8 cellular contexts compared by ENCODE assay signal in genomic region chr2:224646242-224646846, GRCh38.
DNase-seq lines count a peak whose midpoint lies in the region; ATAC-seq and TF ChIP-seq lines count a peak whose summit lies in the region.

No MANE protein-coding gene starts in this region.

- peak; percentile 51 for ATAC-seq in GM21717 (IDR thresholded peaks at IDR 0.05; ENCODE audit: unreplicated experiment)

- H3K27ac Mint-ChIP-seq in chondrocyte (ENCODE audit: unreplicated experiment), result no peak overlapping the region
- no peak overlapping the region for H3K27ac Mint-ChIP-seq in nephron

- H3K4me3 Mint-ChIP-seq in chondrocyte (ENCODE audit: unreplicated experiment), result no peak overlapping the region
- no peak overlapping the region for H3K4me3 Mint-ChIP-seq in nephron

- DNase-seq in activated gamma-delta T cell treated with Interleukin-2 at 50 U/mL for 16 hours (peak; percentile 9), activated gamma-delta T cell (lab: John Stamatoyannopoulos, UW) (no peak), NCI-H460 (ENCODE audit: extremely low read depth, low read depth) (peak; percentile 15), chondrocyte (ENCODE audit: low spot score) (no peak), A172 (ENCODE audit: low spot score) (no peak), HuH-7.5 (ENCODE audit: low spot score) (no peak)

- H3K9me3 Mint-ChIP-seq in chondrocyte (ENCODE audit: low read depth) (no peaks in the 10 kb centered on the region), nephron (no peaks in the 10 kb centered on the region)

- peaks cover 7% of the 10 kb centered on the region for H3K27me3 Mint-ChIP-seq in chondrocyte (ENCODE audit: low read depth)
- peaks cover 3% of the 10 kb centered on the region for H3K27me3 Mint-ChIP-seq in nephron (ENCODE audit: low read depth)

- no peaks in the 10 kb centered on the region for H3K36me3 Mint-ChIP-seq in chondrocyte (ENCODE audit: low read depth)
- no peaks in the 10 kb centered on the region for H3K36me3 Mint-ChIP-seq in nephron (ENCODE audit: low read depth)

- peak; percentile 84 for TF ChIP-seq CTCF in chondrocyte (IDR thresholded peaks at IDR 0.05)
- TF ChIP-seq CTCF in nephron (IDR thresholded peaks at IDR 0.05; ENCODE audit: unreplicated experiment in 3 of 3), result peak; percentile 56 to 60 (median 57)

- H3K4me1 Mint-ChIP-seq in chondrocyte (ENCODE audit: low read depth), result no peaks in the 10 kb centered on the region
- H3K4me1 Mint-ChIP-seq in nephron, result no peaks in the 10 kb centered on the region

Comparison
In these comparisons a context has a peak if more than half of its experiments do, and no peak if none do; other contexts are left out.
1. DNase-seq: peak in activated gamma-delta T cell treated with Interleukin-2 at 50 U/mL for 16 hours (single experiment) and NCI-H460 (single experiment); none in activated gamma-delta T cell (single experiment), chondrocyte (single experiment), A172 (single experiment) and HuH-7.5 (single experiment).